8 cellular contexts compared by ENCODE assay signal in genomic region chr3:101677436-101678286, GRCh38. TPM values are rescaled to one million over a fixed set of nuclear protein-coding genes. Genes with fewer than 3 reads are reported as not detected.
DNase-seq lines count a peak whose midpoint lies in the region; FAIRE-seq and TF ChIP-seq lines count a peak whose summit lies in the region.

No MANE protein-coding gene starts in this region.

- H3K4me2 ChIP-seq in DOHH2 (ENCODE audit: low read length) (peak overlapping the region; percentile 71), parathyroid adenoma (ENCODE audit: low read length) (peak overlapping the region; percentile 67)

- no peak for TF ChIP-seq POLR2A in GM12892 (IDR thresholded peaks at IDR 0.05; ENCODE audit: low read depth, low read length)

- H3F3A ChIP-seq in DOHH2 (ENCODE audit: control insufficient read depth, insufficient read depth), result peaks cover 44% of the 10 kb centered on the region

- TF ChIP-seq CTCF in DOHH2 (IDR thresholded peaks at IDR 0.05; ENCODE audit: low read depth, low read length, poor library complexity, severe bottlenecking), result no peak
- TF ChIP-seq CTCF in epithelial cell of proximal tubule (conservative IDR thresholded peaks at IDR 0.05; ENCODE audit: low read depth, low read length), result no peak
- TF ChIP-seq CTCF in parathyroid adenoma (IDR thresholded peaks at IDR 0.05), result no peak

- H3K27ac ChIP-seq in DOHH2 (ENCODE audit: low read depth, low read length), result peak overlapping the region; percentile 41
- peak overlapping the region; percentile 94 for H3K27ac ChIP-seq in SK-N-MC
- H3K27ac ChIP-seq in parathyroid adenoma, result peak overlapping the region; percentile 96

- peaks cover 56% of the 10 kb centered on the region for H3K36me3 ChIP-seq in DOHH2 (ENCODE audit: control insufficient read depth, low read length)
- peaks cover 30% of the 10 kb centered on the region for H3K36me3 ChIP-seq in SK-N-MC (ENCODE audit: insufficient read depth, low read length)
- H3K36me3 ChIP-seq in parathyroid adenoma (ENCODE audit: control insufficient read depth, insufficient read depth, low read length), result peaks cover 4% of the 10 kb centered on the region

- H3K79me2 ChIP-seq in DOHH2 (ENCODE audit: control insufficient read depth, low read length), result peaks cover 68% of the 10 kb centered on the region
- peaks cover 26% of the 10 kb centered on the region for H3K79me2 ChIP-seq in parathyroid adenoma

- peak overlapping the region; percentile 64 for H2AFZ ChIP-seq in parathyroid adenoma

- H4K20me1 ChIP-seq in DOHH2 (ENCODE audit: control insufficient read depth, insufficient read depth, low read depth, low read length), result peaks cover 10% of the 10 kb centered on the region

- H3K9me2 ChIP-seq in DOHH2 (replicated peaks; ENCODE audit: control insufficient read depth, low read length), result no peaks in the 10 kb centered on the region

- H3K4me1 ChIP-seq in DOHH2 (ENCODE audit: control insufficient read depth, low read length), result peaks cover 37% of the 10 kb centered on the region
- peaks cover 11% of the 10 kb centered on the region for H3K4me1 ChIP-seq in parathyroid adenoma

- DNase-seq in SK-N-MC (ENCODE audit: low read depth, low spot score), result no peak
- DNase-seq in epithelial cell of proximal tubule (ENCODE audit: low read depth), result no peak
- no peak for DNase-seq in OCI-M1 (lab: John Stamatoyannopoulos, UW)
- DNase-seq in epidermal melanocyte (ENCODE audit: insufficient read length, low spot score), result no peak
- DNase-seq in DMS 273 (lab: John Stamatoyannopoulos, UW; ENCODE audit: unreplicated experiment), result no peak
- DNase-seq in GM12892 (ENCODE audit: insufficient read length), result no peak

- H3K9ac ChIP-seq in SK-N-MC (ENCODE audit: insufficient read length) (peak overlapping the region; percentile 84), parathyroid adenoma (no peak overlapping the region)

- FAIRE-seq in GM12892 (lab: Jason Lieb, UNC), result no peak

- H3K9me3 ChIP-seq in DOHH2 (ENCODE audit: control insufficient read depth, insufficient read depth, low read length), result no peaks in the 10 kb centered on the region
- H3K9me3 ChIP-seq in SK-N-MC (ENCODE audit: low read depth, low read length), result no peaks in the 10 kb centered on the region
- H3K9me3 ChIP-seq in parathyroid adenoma (ENCODE audit: control insufficient read depth, low read length), result no peaks in the 10 kb centered on the region

- peak overlapping the region; percentile 97 for H3K4me3 ChIP-seq in DOHH2 (ENCODE audit: low read length)
- peak overlapping the region; percentile 94 for H3K4me3 ChIP-seq in SK-N-MC
- peak overlapping the region; percentile 55 for H3K4me3 ChIP-seq in epithelial cell of proximal tubule (ENCODE audit: low read depth, low read length)
- peak overlapping the region; percentile 88 for H3K4me3 ChIP-seq in parathyroid adenoma (ENCODE audit: low read depth, low read length)

- H3K27me3 ChIP-seq in DOHH2 (ENCODE audit: control insufficient read depth, low read length) (no peaks in the 10 kb centered on the region), parathyroid adenoma (ENCODE audit: control insufficient read depth, insufficient read depth, low read length) (no peaks in the 10 kb centered on the region)

RNA-seq across cellular contexts. Expression of gene ZBTB11, which starts 0.7 kb away (rescaled TPM):
- 11.8 and 12.8 TPM in 2 replicates for total RNA-seq in epithelial cell of proximal tubule
- 12.0 TPM for polyA plus RNA-seq in GM12892 (2012; ENCODE audit: missing spikeins)

RNA-seq across cellular contexts. Expression of gene RPL24, which starts 8.9 kb away (rescaled TPM):
- total RNA-seq in epithelial cell of proximal tubule, result 2,026 and 2,298 TPM in 2 replicates
- 4,422 TPM for polyA plus RNA-seq in GM12892 (2012; ENCODE audit: missing spikeins)

RNA-seq across cellular contexts. Expression of gene CEP97, which starts 46.8 kb away (rescaled TPM):
- 7.9 and 9.3 TPM in 2 replicates for total RNA-seq in epithelial cell of proximal tubule
- 6.1 TPM for polyA plus RNA-seq in GM12892 (2012; ENCODE audit: missing spikeins)

Comparison
In these comparisons a context has a peak if more than half of its experiments do, and no peak if none do; other contexts are left out.
1. H3K27ac ChIP-seq: peak in every context shown above with its lines; median percentile 96 in parathyroid adenoma; 94 in SK-N-MC; 41 in DOHH2.